In the genomic region with DNA sequence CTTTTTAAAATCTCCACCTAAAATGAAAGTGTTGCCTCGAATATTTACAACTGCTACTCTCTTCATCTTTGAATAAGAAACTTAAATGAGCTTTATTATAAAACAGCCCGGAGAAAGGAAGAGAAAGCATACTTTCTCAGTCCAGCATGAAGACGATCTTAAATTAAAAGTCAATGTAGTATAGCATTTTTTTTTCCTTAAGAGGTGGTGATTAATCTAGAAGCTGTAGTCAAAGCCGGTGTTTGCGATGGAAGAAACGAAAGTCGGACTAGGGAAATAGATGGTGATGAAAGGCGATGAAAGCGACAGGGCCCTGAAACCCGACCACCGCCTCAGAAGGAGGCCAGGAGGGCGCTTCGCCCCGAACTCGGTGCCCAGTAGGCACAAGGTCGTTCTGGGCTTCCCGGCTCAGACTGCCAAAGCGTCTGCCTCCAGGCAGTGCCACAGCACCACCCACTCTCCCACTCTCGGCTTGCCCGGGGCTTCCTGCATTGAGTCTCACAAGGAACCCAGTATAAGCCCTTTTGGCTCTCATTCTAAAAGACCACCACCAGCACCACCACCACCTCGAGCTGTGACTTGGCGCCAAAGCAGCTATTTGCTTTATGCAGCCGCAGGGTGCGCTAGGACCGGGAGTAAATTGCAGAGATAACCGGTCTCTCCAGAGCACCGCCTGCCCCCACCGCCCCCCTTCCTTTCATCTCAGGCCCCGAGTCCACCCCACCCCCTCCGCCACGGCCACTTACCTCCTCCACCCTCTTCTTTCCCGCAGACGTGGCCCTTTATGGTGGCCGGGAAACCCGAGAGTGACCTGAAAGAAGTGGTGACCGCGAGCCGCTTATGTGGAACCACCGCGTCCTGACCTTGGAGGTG, we compare ENCODE assay signal across 1 cellular context.
TF ChIP-seq lines count a peak whose summit lies in the region.

No MANE protein-coding gene starts in this region.

TF ChIP-seq in K562, 482 proteins besides CTCF, POLR2A, EP300 and RAD21 (continued from another document):
- TF ChIP-seq CBX8 (IDR thresholded peaks at IDR 0.05; ENCODE audit: borderline replicate concordance, extremely low read depth, low read depth, low read length, poor library complexity, severe bottlenecking) (peak; percentile 81), BDP1 (IDR thresholded peaks at IDR 0.05; ENCODE audit: insufficient read depth, insufficient read length) (no peak)
- TF ChIP-seq, protein P1, sequence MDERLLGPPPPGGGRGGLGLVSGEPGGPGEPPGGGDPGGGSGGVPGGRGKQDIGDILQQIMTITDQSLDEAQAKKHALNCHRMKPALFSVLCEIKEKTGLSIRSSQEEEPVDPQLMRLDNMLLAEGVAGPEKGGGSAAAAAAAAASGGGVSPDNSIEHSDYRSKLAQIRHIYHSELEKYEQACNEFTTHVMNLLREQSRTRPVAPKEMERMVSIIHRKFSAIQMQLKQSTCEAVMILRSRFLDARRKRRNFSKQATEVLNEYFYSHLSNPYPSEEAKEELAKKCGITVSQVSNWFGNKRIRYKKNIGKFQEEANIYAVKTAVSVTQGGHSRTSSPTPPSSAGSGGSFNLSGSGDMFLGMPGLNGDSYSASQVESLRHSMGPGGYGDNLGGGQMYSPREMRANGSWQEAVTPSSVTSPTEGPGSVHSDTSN (CRISPR knock-in tag; IDR thresholded peaks at IDR 0.05; ENCODE audit: low read depth), result no peak
- TF ChIP-seq, protein P1 (tag; conservative IDR thresholded peaks at IDR 0.05; ENCODE audit: low read depth), result no peak
- TF ChIP-seq, protein P2, sequence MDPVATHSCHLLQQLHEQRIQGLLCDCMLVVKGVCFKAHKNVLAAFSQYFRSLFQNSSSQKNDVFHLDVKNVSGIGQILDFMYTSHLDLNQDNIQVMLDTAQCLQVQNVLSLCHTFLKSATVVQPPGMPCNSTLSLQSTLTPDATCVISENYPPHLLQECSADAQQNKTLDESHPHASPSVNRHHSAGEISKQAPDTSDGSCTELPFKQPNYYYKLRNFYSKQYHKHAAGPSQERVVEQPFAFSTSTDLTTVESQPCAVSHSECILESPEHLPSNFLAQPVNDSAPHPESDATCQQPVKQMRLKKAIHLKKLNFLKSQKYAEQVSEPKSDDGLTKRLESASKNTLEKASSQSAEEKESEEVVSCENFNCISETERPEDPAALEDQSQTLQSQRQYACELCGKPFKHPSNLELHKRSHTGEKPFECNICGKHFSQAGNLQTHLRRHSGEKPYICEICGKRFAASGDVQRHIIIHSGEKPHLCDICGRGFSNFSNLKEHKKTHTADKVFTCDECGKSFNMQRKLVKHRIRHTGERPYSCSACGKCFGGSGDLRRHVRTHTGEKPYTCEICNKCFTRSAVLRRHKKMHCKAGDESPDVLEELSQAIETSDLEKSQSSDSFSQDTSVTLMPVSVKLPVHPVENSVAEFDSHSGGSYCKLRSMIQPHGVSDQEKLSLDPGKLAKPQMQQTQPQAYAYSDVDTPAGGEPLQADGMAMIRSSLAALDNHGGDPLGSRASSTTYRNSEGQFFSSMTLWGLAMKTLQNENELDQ (CRISPR knock-in tag; IDR thresholded peaks at IDR 0.05; ENCODE audit: borderline replicate concordance), result no peak
